In the genomic region with DNA sequence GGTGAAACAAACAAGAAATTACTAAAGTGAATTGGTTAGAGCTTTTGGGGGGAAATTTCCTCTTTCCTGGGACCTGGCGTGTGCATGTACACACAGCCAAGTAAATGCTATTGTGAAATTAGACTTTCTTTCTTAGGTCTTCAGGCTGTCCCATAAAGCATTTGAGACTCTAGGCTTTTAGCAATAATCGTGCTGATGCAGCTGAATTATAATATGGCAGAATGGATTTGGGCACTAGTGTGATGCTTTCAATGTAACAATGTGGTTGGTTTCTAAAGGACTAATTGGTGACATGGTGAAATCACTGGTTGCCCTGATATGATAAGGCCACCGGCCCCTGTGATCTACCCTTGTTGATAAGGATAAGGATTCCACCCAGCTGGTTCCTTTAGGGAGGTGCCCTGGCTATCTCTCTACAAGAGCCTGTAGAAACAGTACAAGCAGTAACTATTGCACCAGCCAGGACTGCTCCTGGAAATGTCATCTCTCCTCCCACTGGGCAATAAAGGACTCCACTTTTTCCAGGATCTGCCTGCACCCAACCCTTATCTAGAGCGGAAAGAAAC, we compare ENCODE assay signal across 1 cellular context.
TF ChIP-seq lines count a peak whose summit lies in the region.

No MANE protein-coding gene starts in this region.

TF ChIP-seq in K562, 482 proteins besides CTCF, POLR2A, EP300 and RAD21 (continued from another document):
- TF ChIP-seq, protein P1, sequence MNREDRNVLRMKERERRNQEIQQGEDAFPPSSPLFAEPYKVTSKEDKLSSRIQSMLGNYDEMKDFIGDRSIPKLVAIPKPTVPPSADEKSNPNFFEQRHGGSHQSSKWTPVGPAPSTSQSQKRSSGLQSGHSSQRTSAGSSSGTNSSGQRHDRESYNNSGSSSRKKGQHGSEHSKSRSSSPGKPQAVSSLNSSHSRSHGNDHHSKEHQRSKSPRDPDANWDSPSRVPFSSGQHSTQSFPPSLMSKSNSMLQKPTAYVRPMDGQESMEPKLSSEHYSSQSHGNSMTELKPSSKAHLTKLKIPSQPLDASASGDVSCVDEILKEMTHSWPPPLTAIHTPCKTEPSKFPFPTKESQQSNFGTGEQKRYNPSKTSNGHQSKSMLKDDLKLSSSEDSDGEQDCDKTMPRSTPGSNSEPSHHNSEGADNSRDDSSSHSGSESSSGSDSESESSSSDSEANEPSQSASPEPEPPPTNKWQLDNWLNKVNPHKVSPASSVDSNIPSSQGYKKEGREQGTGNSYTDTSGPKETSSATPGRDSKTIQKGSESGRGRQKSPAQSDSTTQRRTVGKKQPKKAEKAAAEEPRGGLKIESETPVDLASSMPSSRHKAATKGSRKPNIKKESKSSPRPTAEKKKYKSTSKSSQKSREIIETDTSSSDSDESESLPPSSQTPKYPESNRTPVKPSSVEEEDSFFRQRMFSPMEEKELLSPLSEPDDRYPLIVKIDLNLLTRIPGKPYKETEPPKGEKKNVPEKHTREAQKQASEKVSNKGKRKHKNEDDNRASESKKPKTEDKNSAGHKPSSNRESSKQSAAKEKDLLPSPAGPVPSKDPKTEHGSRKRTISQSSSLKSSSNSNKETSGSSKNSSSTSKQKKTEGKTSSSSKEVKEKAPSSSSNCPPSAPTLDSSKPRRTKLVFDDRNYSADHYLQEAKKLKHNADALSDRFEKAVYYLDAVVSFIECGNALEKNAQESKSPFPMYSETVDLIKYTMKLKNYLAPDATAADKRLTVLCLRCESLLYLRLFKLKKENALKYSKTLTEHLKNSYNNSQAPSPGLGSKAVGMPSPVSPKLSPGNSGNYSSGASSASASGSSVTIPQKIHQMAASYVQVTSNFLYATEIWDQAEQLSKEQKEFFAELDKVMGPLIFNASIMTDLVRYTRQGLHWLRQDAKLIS (CRISPR knock-in tag; IDR thresholded peaks at IDR 0.05), result no peak
- TF ChIP-seq RBFOX2 (IDR thresholded peaks at IDR 0.05; ENCODE audit: low read depth, low read length), result no peak
- no peak for TF ChIP-seq SRSF1 (IDR thresholded peaks at IDR 0.05; ENCODE audit: low read depth, low read length)
- peak; percentile 35; the same call in 1 of the 2 replicates for TF ChIP-seq TEAD4 (IDR thresholded peaks at IDR 0.05; ENCODE audit: low read length)
- no peak for TF ChIP-seq TEAD4 (CRISPR knock-in tag; IDR thresholded peaks at IDR 0.05; ENCODE audit: borderline replicate concordance)
- no peak for TF ChIP-seq PML (IDR thresholded peaks at IDR 0.05; ENCODE audit: low read length)
- peak; percentile 28 for TF ChIP-seq CCNT2 (IDR thresholded peaks at IDR 0.05; ENCODE audit: borderline replicate concordance, extremely low read depth, insufficient read length, low read depth, low read length)
- peak; percentile 36; the same call in 1 of the 2 replicates for TF ChIP-seq TAL1 (IDR thresholded peaks at IDR 0.05)
- TF ChIP-seq, protein P2, sequence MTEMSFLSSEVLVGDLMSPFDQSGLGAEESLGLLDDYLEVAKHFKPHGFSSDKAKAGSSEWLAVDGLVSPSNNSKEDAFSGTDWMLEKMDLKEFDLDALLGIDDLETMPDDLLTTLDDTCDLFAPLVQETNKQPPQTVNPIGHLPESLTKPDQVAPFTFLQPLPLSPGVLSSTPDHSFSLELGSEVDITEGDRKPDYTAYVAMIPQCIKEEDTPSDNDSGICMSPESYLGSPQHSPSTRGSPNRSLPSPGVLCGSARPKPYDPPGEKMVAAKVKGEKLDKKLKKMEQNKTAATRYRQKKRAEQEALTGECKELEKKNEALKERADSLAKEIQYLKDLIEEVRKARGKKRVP (CRISPR knock-in tag; IDR thresholded peaks at IDR 0.05), result 0 out of 2 replicates have a peak, but pooled peaks have one; percentile 36
- TF ChIP-seq SMAD4 (CRISPR knock-in tag; conservative IDR thresholded peaks at IDR 0.05), result no peak
- no peak for TF ChIP-seq NUFIP1 (IDR thresholded peaks at IDR 0.05; ENCODE audit: partially characterized antibody)
- TF ChIP-seq HDAC6 (IDR thresholded peaks at IDR 0.05; ENCODE audit: low read depth, low read length), result no peak
- TF ChIP-seq ARID1B (IDR thresholded peaks at IDR 0.05), result peak; percentile 50; the same call in 1 of the 2 replicates
- TF ChIP-seq MAX (CRISPR knock-in tag; IDR thresholded peaks at IDR 0.05), result no peak
- no peak for TF ChIP-seq ZNF696 (CRISPR knock-in tag; conservative IDR thresholded peaks at IDR 0.05)
- no peak for TF ChIP-seq POU5F1 (IDR thresholded peaks at IDR 0.05; ENCODE audit: borderline replicate concordance, low read depth, low read length, partially characterized antibody)
- no peak for TF ChIP-seq ZNF655 (CRISPR knock-in tag; IDR thresholded peaks at IDR 0.05)
- TF ChIP-seq CEBPB (tag; IDR thresholded peaks at IDR 0.05), result no peak
- TF ChIP-seq NCOA6 (IDR thresholded peaks at IDR 0.05), result no peak
- no peak for TF ChIP-seq BCOR (IDR thresholded peaks at IDR 0.05)
- no peak for TF ChIP-seq ETV1 (tag; conservative IDR thresholded peaks at IDR 0.05; ENCODE audit: low read depth)
- TF ChIP-seq HINFP (tag; conservative IDR thresholded peaks at IDR 0.05; ENCODE audit: low read depth), result no peak
